In genomic region chr7:142856565-142857245, GRCh38 we compare ENCODE assay signal across 14 cellular contexts. TPM values are rescaled to one million over a fixed set of nuclear protein-coding genes. Genes with fewer than 3 reads are reported as not detected.
DNase-seq lines count a peak whose midpoint lies in the region; ATAC-seq and TF ChIP-seq lines count a peak whose summit lies in the region.
"Had no signal": no experiment of that assay in that cellular context is flagged by ENCODE, and none has a peak within 500 bp of the region (broad histone marks: within the 10 kb centered on the region; RNA-seq: fewer than 3 reads in every experiment).

No MANE protein-coding gene starts in this region.

- H3K4me3 ChIP-seq in skin epidermis, result peak overlapping the region in 4 of 7 experiments; percentile 53 to 78 (median 70)

- no peak for TF ChIP-seq CTCF in VCaP (conservative IDR thresholded peaks at IDR 0.05)
- TF ChIP-seq CTCF in foreskin keratinocyte (conservative IDR thresholded peaks at IDR 0.05), result no peak

- H3K4me3 Mint-ChIP-seq in T-helper 2 cell treated with Interferon-gamma antibody and Interleukin-4, amounts not matched to agents 5 μg/mL and 100 μg/mL, for 36 hours, result peak overlapping the region; percentile 3

- no peaks in the 10 kb centered on the region for H3K9me3 Mint-ChIP-seq in T-helper 2 cell treated with Interferon-gamma antibody and Interleukin-4, amounts not matched to agents 5 μg/mL and 100 μg/mL, for 36 hours

- H3K27ac Mint-ChIP-seq in T-helper 2 cell treated with Interferon-gamma antibody and Interleukin-4, amounts not matched to agents 5 μg/mL and 100 μg/mL, for 36 hours, result no peak overlapping the region

- H3K27me3 Mint-ChIP-seq in T-helper 2 cell treated with Interferon-gamma antibody and Interleukin-4, amounts not matched to agents 5 μg/mL and 100 μg/mL, for 36 hours (ENCODE audit: low read depth), result peaks cover 25% of the 10 kb centered on the region

- DNase-seq in T-helper 2 cell treated with Interferon-gamma antibody and Interleukin-4, amounts not matched to agents 5 μg/mL and 100 μg/mL, for 36 hours (ENCODE audit: low spot score), result no peak
- DNase-seq in T-helper 2 cell, result no peak
- no peak for DNase-seq in foreskin keratinocyte
- no peak for DNase-seq in T-helper 9 cell
- DNase-seq: 8988T, DMS 273 treated with DMSO at 0.1 percent for 48 hours had no signal

- peaks cover 36% of the 10 kb centered on the region for H3K27me3 ChIP-seq in foreskin keratinocyte

- ATAC-seq in foreskin keratinocyte, result peak; percentile 2
- ATAC-seq in GM19351 (IDR thresholded peaks at IDR 0.05; ENCODE audit: unreplicated experiment), result no peak
- no peak for ATAC-seq in HG02678 (IDR thresholded peaks at IDR 0.05; ENCODE audit: unreplicated experiment)
- ATAC-seq: left colon, SK-N-SH treated with all-trans-retinoic acid at 6 μM for 48 hours had no signal

- H3K27ac ChIP-seq in VCaP (peak overlapping the region; percentile 97), foreskin keratinocyte (no peak overlapping the region), skin epidermis (peak overlapping the region in 8 of 21 experiments; percentile 13 to 92 (median 77))

- H3K4me1 ChIP-seq in foreskin keratinocyte, result no peaks in the 10 kb centered on the region

- peaks cover 8% of the 10 kb centered on the region for H3K4me1 Mint-ChIP-seq in T-helper 2 cell treated with Interferon-gamma antibody and Interleukin-4, amounts not matched to agents 5 μg/mL and 100 μg/mL, for 36 hours (ENCODE audit: low read depth)

- H3K36me3 Mint-ChIP-seq in T-helper 2 cell treated with Interferon-gamma antibody and Interleukin-4, amounts not matched to agents 5 μg/mL and 100 μg/mL, for 36 hours (ENCODE audit: low read depth), result no peaks in the 10 kb centered on the region

RNA-seq across cellular contexts. Expression of gene EPHB6, which starts 1.8 kb away (rescaled TPM):
- total RNA-seq in foreskin keratinocyte, result 0.78 and 1.6 TPM in 2 replicates
- polyA plus RNA-seq in foreskin keratinocyte, result 0.87 and 1.5 TPM in 2 replicates

RNA-seq across cellular contexts. Expression of gene TRPV6, which starts 28.8 kb away (rescaled TPM):
- 0.07 and 0.24 TPM in 2 replicates for total RNA-seq in foreskin keratinocyte
- 0.09 and 0.17 TPM in 2 replicates for polyA plus RNA-seq in foreskin keratinocyte
- total RNA-seq: LHCN-M2, myocyte had no signal
